In the genomic region with DNA sequence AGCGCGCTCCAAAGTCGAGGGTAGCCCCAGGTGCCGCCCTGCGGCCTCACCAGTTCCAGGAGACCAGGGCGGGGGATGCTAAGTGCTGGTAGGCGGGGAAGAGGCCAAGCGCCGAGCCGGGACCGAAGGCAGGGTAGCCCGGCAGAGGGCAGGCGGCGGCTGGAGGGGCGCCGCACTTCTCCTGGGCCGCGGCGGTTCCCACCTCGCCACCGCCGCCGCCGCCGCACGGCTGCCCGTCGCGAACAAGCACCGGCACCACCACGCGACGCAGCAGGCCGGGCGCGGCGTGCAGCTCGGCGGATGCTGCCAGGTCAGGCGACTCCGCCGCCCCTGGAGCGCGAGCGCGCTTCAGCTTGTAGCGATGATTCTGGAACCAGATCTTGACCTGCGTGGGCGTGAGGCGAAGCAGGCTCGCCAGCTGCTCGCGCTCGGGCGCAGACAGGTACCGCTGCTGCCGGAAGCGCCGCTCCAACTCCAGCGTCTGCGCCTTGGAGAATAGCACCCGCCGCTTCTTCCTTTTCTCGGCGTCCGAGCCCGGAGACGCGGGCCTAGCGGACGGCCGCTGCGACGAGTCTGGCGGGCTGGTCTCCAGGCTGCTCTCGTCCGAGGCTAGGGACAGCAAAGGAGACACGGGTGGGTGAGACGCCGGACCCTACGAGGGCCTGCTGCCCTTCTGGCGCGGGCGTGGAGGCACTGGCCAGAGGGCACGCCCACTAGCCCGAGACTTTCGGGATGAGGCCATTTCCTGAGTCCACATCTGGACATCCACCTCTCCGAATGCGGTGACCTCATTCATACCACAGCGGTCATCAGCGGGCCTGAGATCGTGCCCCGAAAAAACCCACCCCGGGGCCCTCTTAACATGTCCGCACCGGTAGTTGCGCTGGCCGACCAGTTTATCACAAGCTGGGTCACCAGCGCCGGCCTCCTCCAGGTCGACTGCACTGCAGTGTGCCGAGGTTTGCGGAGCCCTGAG, we compare ENCODE assay signal across 8 cellular contexts. TPM values are rescaled to one million over a fixed set of nuclear protein-coding genes. Genes with fewer than 3 reads are reported as not detected.
DNase-seq lines count a peak whose midpoint lies in the region; ATAC-seq, FAIRE-seq and TF ChIP-seq lines count a peak whose summit lies in the region.

No MANE protein-coding gene starts in this region.

- H3K36me3 Mint-ChIP-seq in stimulated activated naive B cell treated with anti-CD40 and anti-IgM and Interleukin-4, amounts not matched to agents 10 μg/mL and 1 μg/mL and 100 μg/mL, for 72 hours = peaks cover 0 to 1% of the 10 kb centered on the region in 2 donors

- H3K4me3 Mint-ChIP-seq in stimulated activated naive B cell treated with anti-CD40 and anti-IgM and Interleukin-4, amounts not matched to agents 10 μg/mL and 1 μg/mL and 100 μg/mL, for 72 hours = peak overlapping the region; percentile 6 to 41

- H3K36me3 ChIP-seq in iPS-15b (ENCODE audit: control insufficient read depth, insufficient read depth, low read length) (no peaks in the 10 kb centered on the region), MM.1S (replicated peaks; ENCODE audit: insufficient read depth, low read length) (no peaks in the 10 kb centered on the region)

- H3K79me2 ChIP-seq in MM.1S (ENCODE audit: low read length) = no peaks in the 10 kb centered on the region

- peak; percentile 65 for DNase-seq in COR-L47 (lab: John Stamatoyannopoulos, UW)
- DNase-seq in activated T-cell treated with anti-CD3 and anti-CD28 coated beads, Interleukin-2, amount 50 U/mL, for 48 hours = peak; percentile 28 to 47
- no peak for DNase-seq in stimulated activated naive B cell treated with anti-CD40 and anti-IgM and Interleukin-4, amounts not matched to agents 10 μg/mL and 1 μg/mL and 100 μg/mL, for 72 hours
- DNase-seq in mesenteric fat pad (ENCODE audit: low spot score) = no peak
- no peak for DNase-seq in MM.1S
- DNase-seq in urothelium cell line (ENCODE audit: low spot score) = no peak

- H4K20me1 ChIP-seq in MM.1S (ENCODE audit: insufficient read depth, low read length) = no peaks in the 10 kb centered on the region

- no peak overlapping the region for H2AFZ ChIP-seq in MM.1S (ENCODE audit: low read length)

- no peak for TF ChIP-seq CTCF in MM.1S (IDR thresholded peaks at IDR 0.05; ENCODE audit: low read length)

- H3K9ac ChIP-seq in iPS-15b (ENCODE audit: low read depth, low read length) (no peak overlapping the region), MM.1S (ENCODE audit: low read length) (no peak overlapping the region)

- H3K27me3 ChIP-seq in iPS-15b (ENCODE audit: control insufficient read depth, insufficient read depth, low read length) = peaks cover 99% of the 10 kb centered on the region
- no peaks in the 10 kb centered on the region for H3K27me3 ChIP-seq in MM.1S (replicated peaks; ENCODE audit: insufficient read depth, low read length)

- no peak overlapping the region for H3K27ac ChIP-seq in MM.1S (ENCODE audit: low read length)

- H3K27me3 Mint-ChIP-seq in stimulated activated naive B cell treated with anti-CD40 and anti-IgM and Interleukin-4, amounts not matched to agents 10 μg/mL and 1 μg/mL and 100 μg/mL, for 72 hours = peaks cover 51 to 66% of the 10 kb centered on the region in 2 donors

- H3K4me1 ChIP-seq in iPS-15b (ENCODE audit: control insufficient read depth, insufficient read depth, low read length) (no peaks in the 10 kb centered on the region), MM.1S (ENCODE audit: low read length) (no peaks in the 10 kb centered on the region)

- ATAC-seq in HG03442 (IDR thresholded peaks at IDR 0.05; ENCODE audit: unreplicated experiment) = peak; percentile 51
- no peak for ATAC-seq in stimulated activated naive B cell treated with anti-CD40 and anti-IgM and Interleukin-4, amounts not matched to agents 10 μg/mL and 1 μg/mL and 100 μg/mL, for 72 hours (replicated peaks)

- H3K9me3 ChIP-seq in iPS-15b (ENCODE audit: control insufficient read depth, insufficient read depth, low read length) (no peaks in the 10 kb centered on the region), MM.1S (replicated peaks; ENCODE audit: insufficient read depth, low read length) (no peaks in the 10 kb centered on the region)

- H3K4me1 Mint-ChIP-seq in stimulated activated naive B cell treated with anti-CD40 and anti-IgM and Interleukin-4, amounts not matched to agents 10 μg/mL and 1 μg/mL and 100 μg/mL, for 72 hours = peaks cover 0 to 7% of the 10 kb centered on the region in 2 donors

- H3K4me3 ChIP-seq in iPS-15b (ENCODE audit: low read depth, low read length) (peak overlapping the region; percentile 45), MM.1S (ENCODE audit: low read length) (no peak overlapping the region)

- H3K9me3 Mint-ChIP-seq in stimulated activated naive B cell treated with anti-CD40 and anti-IgM and Interleukin-4, amounts not matched to agents 10 μg/mL and 1 μg/mL and 100 μg/mL, for 72 hours = peaks cover 0 to 1% of the 10 kb centered on the region in 2 donors

- H3K4me2 ChIP-seq in MM.1S (ENCODE audit: low read depth, low read length) = no peak overlapping the region

- H3K27ac Mint-ChIP-seq in stimulated activated naive B cell treated with anti-CD40 and anti-IgM and Interleukin-4, amounts not matched to agents 10 μg/mL and 1 μg/mL and 100 μg/mL, for 72 hours = peak overlapping the region; percentile 89

- H3F3A ChIP-seq in MM.1S (ENCODE audit: insufficient read depth, low read length) = no peaks in the 10 kb centered on the region

- no peaks in the 10 kb centered on the region for H3K9me2 ChIP-seq in MM.1S (replicated peaks; ENCODE audit: insufficient read depth, low read length)

- no peak for FAIRE-seq in urothelium cell line (lab: Jason Lieb, UNC)

RNA-seq across cellular contexts. Expression of a gene that starts 1.3 kb away (rescaled TPM):
- not detected for total RNA-seq in mesenteric fat pad

Comparison
In these comparisons a context has a peak if more than half of its experiments do, and no peak if none do; other contexts are left out.
1. DNase-seq: peak in COR-L47 (single experiment) and activated T-cell treated with anti-CD3 and anti-CD28 coated beads, Interleukin-2, amount 50 U/mL, for 48 hours (2 of 2); none in stimulated activated naive B cell treated with anti-CD40 and anti-IgM and Interleukin-4, amounts not matched to agents 10 μg/mL and 1 μg/mL and 100 μg/mL, for 72 hours (single experiment), mesenteric fat pad (single experiment), MM.1S (single experiment) and urothelium cell line (single experiment).